ENCODE assay signal across 1 cellular context in the genomic region with DNA sequence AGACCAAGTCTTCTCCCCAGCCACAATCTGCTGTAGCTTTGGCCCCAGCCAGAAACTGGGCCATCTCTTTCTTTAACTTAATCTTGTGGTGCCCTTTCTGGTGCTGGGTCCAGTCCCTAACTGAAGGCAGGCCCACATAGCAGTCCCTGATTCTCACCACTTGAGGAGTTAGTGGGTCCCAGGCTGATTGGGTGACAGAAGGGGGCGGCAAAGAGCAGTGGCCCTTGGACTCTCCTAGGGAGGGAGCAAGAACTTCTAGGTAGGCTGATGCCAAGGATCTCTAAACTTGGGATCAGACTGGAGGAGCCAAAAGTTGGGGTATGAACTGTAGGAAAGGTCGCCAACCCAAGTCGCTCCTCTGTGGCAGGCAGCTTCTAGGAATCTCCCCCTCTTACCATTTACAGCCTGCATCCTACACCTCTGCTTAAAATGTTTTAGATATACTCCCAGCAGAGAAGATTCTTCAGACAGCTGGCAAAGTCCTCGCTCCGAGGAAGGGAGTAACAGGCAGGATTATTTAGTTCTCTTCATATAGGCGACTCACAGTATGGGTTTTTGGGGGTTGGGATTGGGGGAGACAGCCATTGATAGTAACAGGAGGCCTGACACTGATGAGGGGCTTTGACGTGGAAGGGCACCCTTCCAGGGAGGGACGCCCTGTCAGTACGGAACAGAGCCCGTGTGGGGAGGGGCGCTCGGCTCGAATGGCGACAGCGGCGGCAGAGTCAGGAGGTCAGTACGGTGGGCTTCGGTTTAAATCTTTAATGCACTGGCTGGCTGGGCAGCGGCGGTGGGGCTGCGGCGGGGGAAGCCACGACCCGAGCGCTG.
TF ChIP-seq lines count a peak whose summit lies in the region.

No MANE protein-coding gene starts in this region.

TF ChIP-seq in H1, 55 proteins besides CTCF, POLR2A, EP300 and RAD21:
- TF ChIP-seq SIN3A (conservative IDR thresholded peaks at IDR 0.05 in 1 of 2, IDR thresholded peaks at IDR 0.05 in 1 of 2; ENCODE audit: low read depth in 1 of 2, low read length in 2 of 2) (peak in 1 of 2 experiments; percentile 69; a peak in 1 of 4 replicates), NRF1 (IDR thresholded peaks at IDR 0.05; ENCODE audit: low read depth, low read length) (no peak), CREB1 (IDR thresholded peaks at IDR 0.05) (peak; percentile 16; the same call in 1 of the 2 replicates), CBX5 (IDR thresholded peaks at IDR 0.05; ENCODE audit: low read depth, low read length) (no peak), KDM5A (IDR thresholded peaks at IDR 0.05; ENCODE audit: low read length) (no peak), SP1 (IDR thresholded peaks at IDR 0.05; ENCODE audit: low read depth, low read length) (no peak), CTBP2 (IDR thresholded peaks at IDR 0.05; ENCODE audit: borderline replicate concordance, insufficient read depth, insufficient read length, low read length) (peak; percentile 44), HDAC6 (IDR thresholded peaks at IDR 0.05; ENCODE audit: low read depth, low read length) (no peak), PHF8 (conservative IDR thresholded peaks at IDR 0.05; ENCODE audit: low read depth, low read length) (no peak), RNF2 (IDR thresholded peaks at IDR 0.05; ENCODE audit: borderline replicate concordance, low read depth, low read length, missing control alignments, poor library complexity, severe bottlenecking) (no peak), EZH2 (IDR thresholded peaks at IDR 0.05; ENCODE audit: low read depth, low read length, severe bottlenecking) (no peak), TEAD4 (IDR thresholded peaks at IDR 0.05; ENCODE audit: low read depth, low read length) (peak; percentile 31), YY1 (IDR thresholded peaks at IDR 0.05; ENCODE audit: low read depth, low read length) (no peak), SAP30 (IDR thresholded peaks at IDR 0.05; ENCODE audit: insufficient read depth, insufficient replicate concordance, low read length) (peak; percentile 82), SIRT6 (IDR thresholded peaks at IDR 0.05; ENCODE audit: low read length) (no peak), TAF7 (optimal IDR thresholded peaks at IDR 0.05; ENCODE audit: borderline replicate concordance, low read depth, low read length) (peak; percentile 43), TBP (IDR thresholded peaks at IDR 0.05; ENCODE audit: low read depth, low read length) (no peak), HDAC2 (IDR thresholded peaks at IDR 0.05; ENCODE audit: borderline replicate concordance in 1 of 2, low read depth in 2 of 2, low read length in 2 of 2) (no peak)
- TF ChIP-seq, protein P1, sequence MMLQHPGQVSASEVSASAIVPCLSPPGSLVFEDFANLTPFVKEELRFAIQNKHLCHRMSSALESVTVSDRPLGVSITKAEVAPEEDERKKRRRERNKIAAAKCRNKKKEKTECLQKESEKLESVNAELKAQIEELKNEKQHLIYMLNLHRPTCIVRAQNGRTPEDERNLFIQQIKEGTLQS (IDR thresholded peaks at IDR 0.05; ENCODE audit: insufficient read depth, low read depth, low read length), result peak; percentile 59; the same call in 1 of the 2 replicates
- TF ChIP-seq, protein P2, sequence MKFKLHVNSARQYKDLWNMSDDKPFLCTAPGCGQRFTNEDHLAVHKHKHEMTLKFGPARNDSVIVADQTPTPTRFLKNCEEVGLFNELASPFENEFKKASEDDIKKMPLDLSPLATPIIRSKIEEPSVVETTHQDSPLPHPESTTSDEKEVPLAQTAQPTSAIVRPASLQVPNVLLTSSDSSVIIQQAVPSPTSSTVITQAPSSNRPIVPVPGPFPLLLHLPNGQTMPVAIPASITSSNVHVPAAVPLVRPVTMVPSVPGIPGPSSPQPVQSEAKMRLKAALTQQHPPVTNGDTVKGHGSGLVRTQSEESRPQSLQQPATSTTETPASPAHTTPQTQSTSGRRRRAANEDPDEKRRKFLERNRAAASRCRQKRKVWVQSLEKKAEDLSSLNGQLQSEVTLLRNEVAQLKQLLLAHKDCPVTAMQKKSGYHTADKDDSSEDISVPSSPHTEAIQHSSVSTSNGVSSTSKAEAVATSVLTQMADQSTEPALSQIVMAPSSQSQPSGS (IDR thresholded peaks at IDR 0.05; ENCODE audit: low read length), result no peak
